Comparison of ENCODE assay signal across 8 cellular contexts in the genomic region with DNA sequence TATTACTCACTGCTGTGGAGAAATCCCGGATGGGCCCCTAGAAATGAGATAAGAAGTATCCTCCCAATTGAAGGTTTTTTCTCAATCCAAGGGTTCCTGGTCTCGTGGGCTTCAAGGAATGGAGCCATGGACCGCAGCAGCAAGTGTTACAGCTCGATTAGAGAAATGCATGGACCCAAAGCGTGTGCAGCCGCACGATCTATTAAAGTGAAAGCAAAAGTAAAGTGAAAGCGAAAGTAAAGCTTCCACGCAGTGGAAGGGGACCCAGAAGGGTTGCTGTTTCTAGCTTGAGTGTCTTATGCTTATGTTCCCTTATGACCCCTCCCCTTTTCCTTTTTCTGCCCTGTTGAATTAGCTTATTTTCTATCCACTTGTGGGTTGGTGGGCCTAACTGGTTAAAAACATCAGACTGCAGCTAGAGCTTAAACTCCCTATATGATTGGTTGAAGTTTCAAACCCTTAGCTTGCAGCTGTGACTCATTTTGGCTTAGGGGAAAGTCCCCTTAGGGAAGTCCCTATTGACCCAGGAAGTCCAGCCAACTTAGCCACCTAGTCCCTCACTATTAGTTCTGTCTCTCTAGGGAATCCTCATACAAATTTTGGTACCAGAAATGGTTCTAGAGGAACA.
A peak's percentile ranks its signal among the peaks of the same experiment; 100 is the strongest.
DNase-seq lines count a peak whose midpoint lies in the region; ATAC-seq and TF ChIP-seq lines count a peak whose summit lies in the region.

No MANE protein-coding gene starts in this region.

- H3K4me3 ChIP-seq in DND-41 (ENCODE audit: low read depth in 1 of 2, low read length in 2 of 2): peak overlapping the region; percentile 73 to 93

- H3K9me3 Mint-ChIP-seq in activated T-helper 17 cell treated with anti-CD3 and anti-CD28 coated beads, Interleukin-2, amount 50 U/mL, for 72 hours: no peaks in the 10 kb centered on the region

- peaks cover 43% of the 10 kb centered on the region for H3K4me1 ChIP-seq in DND-41 (ENCODE audit: insufficient read depth, low read length)

- ATAC-seq in DND-41 (ENCODE audit: insufficient read depth, low read depth) (peak; percentile 90), GM21367 (IDR thresholded peaks at IDR 0.05; ENCODE audit: unreplicated experiment) (peak; percentile 64)
- ATAC-seq in activated T-helper 17 cell treated with anti-CD3 and anti-CD28 coated beads, Interleukin-2, amount 50 U/mL, for 72 hours (replicated peaks): peak; percentile 65
- ATAC-seq in stimulated activated naive CD8-positive, alpha-beta T cell treated with anti-CD3 and anti-CD28 coated beads, Interleukin-15, Interleukin-2, amounts not matched to agents 100 U/mL and 50 U/mL, for 24 hours: peak; percentile 76

- peak overlapping the region; percentile 93 for H3K27ac Mint-ChIP-seq in activated T-helper 17 cell treated with anti-CD3 and anti-CD28 coated beads, Interleukin-2, amount 50 U/mL, for 72 hours

- peaks cover 9% of the 10 kb centered on the region for H3K36me3 ChIP-seq in DND-41 (ENCODE audit: insufficient read depth, low read length)

- H3K27ac ChIP-seq in DND-41 (ENCODE audit: low read length): peak overlapping the region; percentile 98

- peaks cover 29% of the 10 kb centered on the region for H3K4me1 Mint-ChIP-seq in activated T-helper 17 cell treated with anti-CD3 and anti-CD28 coated beads, Interleukin-2, amount 50 U/mL, for 72 hours

- TF ChIP-seq CTCF in DND-41 (IDR thresholded peaks at IDR 0.05; ENCODE audit: borderline replicate concordance, extremely low read depth, low read length, poor library complexity, severe bottlenecking): no peak

- peak overlapping the region; percentile 70 for H3K4me2 ChIP-seq in DND-41 (ENCODE audit: insufficient read depth, low read length)

- peak overlapping the region; percentile 96 for H3K4me3 Mint-ChIP-seq in activated T-helper 17 cell treated with anti-CD3 and anti-CD28 coated beads, Interleukin-2, amount 50 U/mL, for 72 hours

- H3K27me3 ChIP-seq in DND-41 (ENCODE audit: insufficient read depth, low read length, poor library complexity): no peaks in the 10 kb centered on the region

- no peaks in the 10 kb centered on the region for H3K27me3 Mint-ChIP-seq in activated T-helper 17 cell treated with anti-CD3 and anti-CD28 coated beads, Interleukin-2, amount 50 U/mL, for 72 hours

- peak overlapping the region; percentile 83 for H2AFZ ChIP-seq in DND-41 (ENCODE audit: low read depth, low read length)

- peaks cover 47% of the 10 kb centered on the region for H3K79me2 ChIP-seq in DND-41 (ENCODE audit: insufficient read depth, low read length)

- DNase-seq in DND-41: peak; percentile 77
- peak; percentile 11 for DNase-seq in HK-2 (ENCODE audit: unreplicated experiment)
- peak; percentile 96 for DNase-seq in OCI-M1 (lab: John Stamatoyannopoulos, UW)
- DNase-seq in kidney tubule cell (ENCODE audit: low spot score): peak; percentile 64
- peak; percentile 41 for DNase-seq in stimulated activated naive CD8-positive, alpha-beta T cell treated with anti-CD3 and anti-CD28 coated beads, Interleukin-15, Interleukin-2, amounts not matched to agents 100 U/mL and 50 U/mL, for 24 hours
- no peak for DNase-seq in GOT3 (lab: John Stamatoyannopoulos, UW)

- H3K9ac ChIP-seq in DND-41 (ENCODE audit: low read depth, low read length): peak overlapping the region; percentile 93

- H4K20me1 ChIP-seq in DND-41 (ENCODE audit: insufficient read depth, low read length): no peaks in the 10 kb centered on the region

- no peaks in the 10 kb centered on the region for H3K9me3 ChIP-seq in DND-41 (ENCODE audit: insufficient read depth, low read length, severe bottlenecking)

- peaks cover 39% of the 10 kb centered on the region for H3K36me3 Mint-ChIP-seq in activated T-helper 17 cell treated with anti-CD3 and anti-CD28 coated beads, Interleukin-2, amount 50 U/mL, for 72 hours (ENCODE audit: low read depth)
